Comparison of ENCODE assay signal across 1 cellular context in genomic region chr17:44076716-44077594, GRCh38.
TF ChIP-seq lines count a peak whose summit lies in the region.

No MANE protein-coding gene starts in this region.

TF ChIP-seq in HepG2, 621 proteins besides CTCF, POLR2A, EP300 and RAD21 (continued from another document and continues in another):
- TF ChIP-seq, protein P1, sequence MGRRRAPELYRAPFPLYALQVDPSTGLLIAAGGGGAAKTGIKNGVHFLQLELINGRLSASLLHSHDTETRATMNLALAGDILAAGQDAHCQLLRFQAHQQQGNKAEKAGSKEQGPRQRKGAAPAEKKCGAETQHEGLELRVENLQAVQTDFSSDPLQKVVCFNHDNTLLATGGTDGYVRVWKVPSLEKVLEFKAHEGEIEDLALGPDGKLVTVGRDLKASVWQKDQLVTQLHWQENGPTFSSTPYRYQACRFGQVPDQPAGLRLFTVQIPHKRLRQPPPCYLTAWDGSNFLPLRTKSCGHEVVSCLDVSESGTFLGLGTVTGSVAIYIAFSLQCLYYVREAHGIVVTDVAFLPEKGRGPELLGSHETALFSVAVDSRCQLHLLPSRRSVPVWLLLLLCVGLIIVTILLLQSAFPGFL (CRISPR knock-in tag; IDR thresholded peaks at IDR 0.05): no peak
- TF ChIP-seq ARHGAP35 (CRISPR knock-in tag; IDR thresholded peaks at IDR 0.05; ENCODE audit: borderline replicate concordance) (no peak), TBX2 (CRISPR knock-in tag; IDR thresholded peaks at IDR 0.05; ENCODE audit: borderline replicate concordance) (peak; percentile 51; the same call in 1 of the 2 replicates), ADNP (CRISPR knock-in tag; IDR thresholded peaks at IDR 0.05) (no peak), FOXA3 (CRISPR knock-in tag; IDR thresholded peaks at IDR 0.05) (peak; percentile 55), STAG1 (CRISPR knock-in tag; IDR thresholded peaks at IDR 0.05) (0 out of 2 replicates have a peak, but pooled peaks have one; percentile 9), ZNF740 (CRISPR knock-in tag; IDR thresholded peaks at IDR 0.05) (peak; percentile 41; the same call in 1 of the 2 replicates), ZNF501 (CRISPR knock-in tag; IDR thresholded peaks at IDR 0.05) (no peak), IKZF1 (IDR thresholded peaks at IDR 0.05) (no peak), DNMT3B (CRISPR knock-in tag; conservative IDR thresholded peaks at IDR 0.05) (no peak), ZNF382 (CRISPR knock-in tag; IDR thresholded peaks at IDR 0.05; ENCODE audit: borderline replicate concordance) (no peak), ZFP36L1 (CRISPR knock-in tag; IDR thresholded peaks at IDR 0.05) (no peak), PHF5A (CRISPR knock-in tag; IDR thresholded peaks at IDR 0.05; ENCODE audit: low read depth, unreplicated experiment) (peak; percentile 51), JUN (CRISPR knock-in tag; IDR thresholded peaks at IDR 0.05) (no peak), ESRRA (CRISPR knock-in tag; IDR thresholded peaks at IDR 0.05; ENCODE audit: low read depth) (no peak), ZBTB39 (CRISPR knock-in tag; IDR thresholded peaks at IDR 0.05) (no peak), ZNF136 (CRISPR knock-in tag; IDR thresholded peaks at IDR 0.05; ENCODE audit: low read depth) (no peak), ZNF263 (CRISPR knock-in tag; IDR thresholded peaks at IDR 0.05) (peak; percentile 47), NR2F2 (IDR thresholded peaks at IDR 0.05; ENCODE audit: borderline replicate concordance, low read depth) (no peak), ZNF30 (CRISPR knock-in tag; IDR thresholded peaks at IDR 0.05) (no peak; the same call in 1 of the 2 replicates), ZNF282 (IDR thresholded peaks at IDR 0.05; ENCODE audit: partially characterized antibody) (no peak), SUZ12 (IDR thresholded peaks at IDR 0.05; ENCODE audit: low read depth, low read length) (no peak), SOX5 (CRISPR knock-in tag; IDR thresholded peaks at IDR 0.05; ENCODE audit: borderline replicate concordance) (0 out of 2 replicates have a peak, but pooled peaks have one; percentile 11), ZNF460 (CRISPR knock-in tag; IDR thresholded peaks at IDR 0.05; ENCODE audit: borderline replicate concordance) (no peak), NCOA2 (CRISPR knock-in tag; IDR thresholded peaks at IDR 0.05) (no peak), ZNF580 (CRISPR knock-in tag; IDR thresholded peaks at IDR 0.05; ENCODE audit: borderline replicate concordance, low read depth) (no peak; the same call in 1 of the 2 replicates), MXI1 (IDR thresholded peaks at IDR 0.05; ENCODE audit: borderline replicate concordance, low read depth, low read length) (no peak), ZNF33A (CRISPR knock-in tag; IDR thresholded peaks at IDR 0.05; ENCODE audit: borderline replicate concordance) (no peak), ZFP90 (CRISPR knock-in tag; IDR thresholded peaks at IDR 0.05; ENCODE audit: borderline replicate concordance) (peak; percentile 82), ZNF24 (IDR thresholded peaks at IDR 0.05) (no peak), SOX13 (IDR thresholded peaks at IDR 0.05) (no peak), SOX13 (CRISPR knock-in tag; conservative IDR thresholded peaks at IDR 0.05 in 1 of 2, IDR thresholded peaks at IDR 0.05 in 1 of 2) (no peak), ZFP36 (IDR thresholded peaks at IDR 0.05; ENCODE audit: borderline replicate concordance, low read depth, low read length, partially characterized antibody) (no peak), RELA (CRISPR knock-in tag; IDR thresholded peaks at IDR 0.05) (0 out of 2 replicates have a peak, but pooled peaks have one; percentile 48), ZBTB49 (CRISPR knock-in tag; IDR thresholded peaks at IDR 0.05; ENCODE audit: borderline replicate concordance) (no peak), BORCS8-MEF2B (CRISPR knock-in tag; IDR thresholded peaks at IDR 0.05) (no peak), MED1 (CRISPR knock-in tag; IDR thresholded peaks at IDR 0.05) (peak; percentile 56; the same call in 1 of the 2 replicates), TFAP4 (IDR thresholded peaks at IDR 0.05; ENCODE audit: borderline replicate concordance, low read depth) (no peak), SIN3B (IDR thresholded peaks at IDR 0.05; ENCODE audit: low read length) (no peak), ZBTB20 (CRISPR knock-in tag; IDR thresholded peaks at IDR 0.05; ENCODE audit: borderline replicate concordance, low read depth) (peak; percentile 32; the same call in 1 of the 2 replicates), THAP8 (CRISPR knock-in tag; IDR thresholded peaks at IDR 0.05; ENCODE audit: borderline replicate concordance) (0 out of 2 replicates have a peak, but pooled peaks have one; percentile 47), ZNF746 (CRISPR knock-in tag; IDR thresholded peaks at IDR 0.05) (no peak), ZNF724P (CRISPR knock-in tag; IDR thresholded peaks at IDR 0.05; ENCODE audit: borderline replicate concordance) (no peak), TEAD2 (CRISPR knock-in tag; IDR thresholded peaks at IDR 0.05) (no peak)
- TF ChIP-seq, protein P2, sequence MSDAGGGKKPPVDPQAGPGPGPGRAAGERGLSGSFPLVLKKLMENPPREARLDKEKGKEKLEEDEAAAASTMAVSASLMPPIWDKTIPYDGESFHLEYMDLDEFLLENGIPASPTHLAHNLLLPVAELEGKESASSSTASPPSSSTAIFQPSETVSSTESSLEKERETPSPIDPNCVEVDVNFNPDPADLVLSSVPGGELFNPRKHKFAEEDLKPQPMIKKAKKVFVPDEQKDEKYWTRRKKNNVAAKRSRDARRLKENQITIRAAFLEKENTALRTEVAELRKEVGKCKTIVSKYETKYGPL (CRISPR knock-in tag; IDR thresholded peaks at IDR 0.05): no peak
- TF ChIP-seq, protein P3, sequence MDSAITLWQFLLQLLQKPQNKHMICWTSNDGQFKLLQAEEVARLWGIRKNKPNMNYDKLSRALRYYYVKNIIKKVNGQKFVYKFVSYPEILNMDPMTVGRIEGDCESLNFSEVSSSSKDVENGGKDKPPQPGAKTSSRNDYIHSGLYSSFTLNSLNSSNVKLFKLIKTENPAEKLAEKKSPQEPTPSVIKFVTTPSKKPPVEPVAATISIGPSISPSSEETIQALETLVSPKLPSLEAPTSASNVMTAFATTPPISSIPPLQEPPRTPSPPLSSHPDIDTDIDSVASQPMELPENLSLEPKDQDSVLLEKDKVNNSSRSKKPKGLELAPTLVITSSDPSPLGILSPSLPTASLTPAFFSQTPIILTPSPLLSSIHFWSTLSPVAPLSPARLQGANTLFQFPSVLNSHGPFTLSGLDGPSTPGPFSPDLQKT (CRISPR knock-in tag; IDR thresholded peaks at IDR 0.05; ENCODE audit: borderline replicate concordance): no peak
- TF ChIP-seq, protein P4, sequence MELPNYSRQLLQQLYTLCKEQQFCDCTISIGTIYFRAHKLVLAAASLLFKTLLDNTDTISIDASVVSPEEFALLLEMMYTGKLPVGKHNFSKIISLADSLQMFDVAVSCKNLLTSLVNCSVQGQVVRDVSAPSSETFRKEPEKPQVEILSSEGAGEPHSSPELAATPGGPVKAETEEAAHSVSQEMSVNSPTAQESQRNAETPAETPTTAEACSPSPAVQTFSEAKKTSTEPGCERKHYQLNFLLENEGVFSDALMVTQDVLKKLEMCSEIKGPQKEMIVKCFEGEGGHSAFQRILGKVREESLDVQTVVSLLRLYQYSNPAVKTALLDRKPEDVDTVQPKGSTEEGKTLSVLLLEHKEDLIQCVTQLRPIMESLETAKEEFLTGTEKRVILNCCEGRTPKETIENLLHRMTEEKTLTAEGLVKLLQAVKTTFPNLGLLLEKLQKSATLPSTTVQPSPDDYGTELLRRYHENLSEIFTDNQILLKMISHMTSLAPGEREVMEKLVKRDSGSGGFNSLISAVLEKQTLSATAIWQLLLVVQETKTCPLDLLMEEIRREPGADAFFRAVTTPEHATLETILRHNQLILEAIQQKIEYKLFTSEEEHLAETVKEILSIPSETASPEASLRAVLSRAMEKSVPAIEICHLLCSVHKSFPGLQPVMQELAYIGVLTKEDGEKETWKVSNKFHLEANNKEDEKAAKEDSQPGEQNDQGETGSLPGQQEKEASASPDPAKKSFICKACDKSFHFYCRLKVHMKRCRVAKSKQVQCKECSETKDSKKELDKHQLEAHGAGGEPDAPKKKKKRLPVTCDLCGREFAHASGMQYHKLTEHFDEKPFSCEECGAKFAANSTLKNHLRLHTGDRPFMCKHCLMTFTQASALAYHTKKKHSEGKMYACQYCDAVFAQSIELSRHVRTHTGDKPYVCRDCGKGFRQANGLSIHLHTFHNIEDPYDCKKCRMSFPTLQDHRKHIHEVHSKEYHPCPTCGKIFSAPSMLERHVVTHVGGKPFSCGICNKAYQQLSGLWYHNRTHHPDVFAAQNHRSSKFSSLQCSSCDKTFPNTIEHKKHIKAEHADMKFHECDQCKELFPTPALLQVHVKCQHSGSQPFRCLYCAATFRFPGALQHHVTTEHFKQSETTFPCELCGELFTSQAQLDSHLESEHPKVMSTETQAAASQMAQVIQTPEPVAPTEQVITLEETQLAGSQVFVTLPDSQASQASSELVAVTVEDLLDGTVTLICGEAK (IDR thresholded peaks at IDR 0.05): no peak
- TF ChIP-seq, protein P4 (CRISPR knock-in tag; IDR thresholded peaks at IDR 0.05): no peak
